ENCODE assay signal across 1 cellular context in the genomic region with DNA sequence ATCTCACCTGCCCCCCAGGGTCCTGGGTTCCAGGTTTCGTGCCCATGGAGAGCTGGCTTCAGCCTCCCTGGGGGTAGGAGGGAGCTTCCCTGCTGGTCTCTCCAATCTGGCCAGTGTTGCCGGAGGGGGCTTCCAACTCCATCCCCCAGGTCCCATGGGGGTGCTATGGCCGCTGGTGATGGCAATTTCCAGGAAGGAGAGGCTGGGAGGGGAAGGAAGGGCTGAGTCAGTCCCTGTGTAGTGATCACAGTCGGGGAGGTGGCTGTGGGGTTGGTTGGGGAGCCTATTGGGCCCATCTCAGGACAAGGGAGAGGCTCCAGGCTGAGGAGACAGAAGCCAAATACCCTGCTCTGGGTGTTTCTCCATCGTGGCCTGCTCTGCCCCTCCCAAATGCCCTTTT.
TF ChIP-seq lines count a peak whose summit lies in the region.

No MANE protein-coding gene starts in this region.

TF ChIP-seq in GM12891, 5 proteins besides CTCF, POLR2A, EP300 and RAD21 (continued from another document):
- no peak for TF ChIP-seq POU2F2 (IDR thresholded peaks at IDR 0.05; ENCODE audit: low read depth, low read length)
